Comparison of ENCODE assay signal across 1 cellular context in the genomic region with DNA sequence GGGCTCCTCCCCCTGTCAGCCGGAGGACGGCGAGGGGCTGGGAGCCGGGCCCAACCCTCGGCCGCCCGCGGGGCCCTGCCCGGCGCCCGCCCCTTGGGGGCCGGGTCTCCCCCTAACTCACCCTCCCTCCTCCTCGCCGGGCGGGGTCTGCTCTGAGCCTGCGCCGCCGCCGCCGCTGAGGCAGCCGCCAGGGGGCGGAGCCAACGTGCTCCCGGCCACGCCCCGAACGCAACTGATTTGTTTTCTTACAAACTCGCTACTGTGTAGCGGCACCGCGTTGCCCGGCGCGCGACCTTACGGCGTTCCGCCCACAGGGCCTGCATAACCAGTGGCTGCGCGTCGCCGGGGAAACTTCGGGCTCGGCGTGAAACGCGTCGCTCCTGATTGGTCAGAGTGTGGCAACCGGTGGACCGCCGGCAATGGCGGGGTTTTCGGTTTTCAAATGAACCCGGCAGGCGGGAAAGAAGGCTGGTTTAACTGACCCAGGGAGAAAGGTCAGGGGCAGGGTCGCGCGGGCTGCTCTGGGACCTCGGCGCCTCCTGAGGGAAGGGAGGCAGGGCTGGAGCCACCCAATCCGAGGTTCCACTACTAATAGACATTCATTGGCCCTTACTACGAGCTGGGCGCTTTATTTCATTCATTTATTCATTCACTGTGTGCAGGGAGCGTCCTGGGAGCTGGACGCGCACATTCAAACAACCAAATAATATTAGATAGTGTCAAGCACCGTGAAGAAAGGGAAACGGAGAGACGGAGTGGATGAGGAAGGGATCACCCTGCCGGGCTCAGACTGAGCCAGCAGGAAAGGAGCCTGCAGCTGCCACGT.
TF ChIP-seq lines count a peak whose summit lies in the region.

A gene (minus strand): TSS at position 154 of the 826 bp plus-strand sequence. CDS start 326 bp downstream, outside the sequence.

TF ChIP-seq in HEK293, 187 proteins besides CTCF, POLR2A, EP300 and RAD21 (continued from another document and continues in another):
- TF ChIP-seq, protein P1, sequence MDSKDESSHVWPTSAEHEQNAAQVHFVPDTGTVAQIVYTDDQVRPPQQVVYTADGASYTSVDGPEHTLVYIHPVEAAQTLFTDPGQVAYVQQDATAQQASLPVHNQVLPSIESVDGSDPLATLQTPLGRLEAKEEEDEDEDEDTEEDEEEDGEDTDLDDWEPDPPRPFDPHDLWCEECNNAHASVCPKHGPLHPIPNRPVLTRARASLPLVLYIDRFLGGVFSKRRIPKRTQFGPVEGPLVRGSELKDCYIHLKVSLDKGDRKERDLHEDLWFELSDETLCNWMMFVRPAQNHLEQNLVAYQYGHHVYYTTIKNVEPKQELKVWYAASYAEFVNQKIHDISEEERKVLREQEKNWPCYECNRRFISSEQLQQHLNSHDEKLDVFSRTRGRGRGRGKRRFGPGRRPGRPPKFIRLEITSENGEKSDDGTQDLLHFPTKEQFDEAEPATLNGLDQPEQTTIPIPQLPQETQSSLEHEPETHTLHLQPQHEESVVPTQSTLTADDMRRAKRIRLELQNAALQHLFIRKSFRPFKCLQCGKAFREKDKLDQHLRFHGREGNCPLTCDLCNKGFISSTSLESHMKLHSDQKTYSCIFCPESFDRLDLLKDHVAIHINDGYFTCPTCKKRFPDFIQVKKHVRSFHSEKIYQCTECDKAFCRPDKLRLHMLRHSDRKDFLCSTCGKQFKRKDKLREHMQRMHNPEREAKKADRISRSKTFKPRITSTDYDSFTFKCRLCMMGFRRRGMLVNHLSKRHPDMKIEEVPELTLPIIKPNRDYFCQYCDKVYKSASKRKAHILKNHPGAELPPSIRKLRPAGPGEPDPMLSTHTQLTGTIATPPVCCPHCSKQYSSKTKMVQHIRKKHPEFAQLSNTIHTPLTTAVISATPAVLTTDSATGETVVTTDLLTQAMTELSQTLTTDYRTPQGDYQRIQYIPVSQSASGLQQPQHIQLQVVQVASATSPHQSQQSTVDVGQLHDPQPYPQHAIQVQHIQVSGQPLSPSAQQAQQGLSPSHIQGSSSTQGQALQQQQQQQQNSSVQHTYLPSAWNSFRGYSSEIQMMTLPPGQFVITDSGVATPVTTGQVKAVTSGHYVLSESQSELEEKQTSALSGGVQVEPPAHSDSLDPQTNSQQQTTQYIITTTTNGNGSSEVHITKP (tag by site-specific recombination; IDR thresholded peaks at IDR 0.05): 0 out of 2 replicates have a peak, but pooled peaks have one; percentile 42
- TF ChIP-seq, protein P2, sequence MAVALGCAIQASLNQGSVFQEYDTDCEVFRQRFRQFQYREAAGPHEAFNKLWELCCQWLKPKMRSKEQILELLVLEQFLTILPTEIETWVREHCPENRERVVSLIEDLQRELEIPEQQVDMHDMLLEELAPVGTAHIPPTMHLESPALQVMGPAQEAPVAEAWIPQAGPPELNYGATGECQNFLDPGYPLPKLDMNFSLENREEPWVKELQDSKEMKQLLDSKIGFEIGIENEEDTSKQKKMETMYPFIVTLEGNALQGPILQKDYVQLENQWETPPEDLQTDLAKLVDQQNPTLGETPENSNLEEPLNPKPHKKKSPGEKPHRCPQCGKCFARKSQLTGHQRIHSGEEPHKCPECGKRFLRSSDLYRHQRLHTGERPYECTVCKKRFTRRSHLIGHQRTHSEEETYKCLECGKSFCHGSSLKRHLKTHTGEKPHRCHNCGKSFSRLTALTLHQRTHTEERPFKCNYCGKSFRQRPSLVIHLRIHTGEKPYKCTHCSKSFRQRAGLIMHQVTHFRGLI (tag by site-specific recombination; IDR thresholded peaks at IDR 0.05): 0 out of 2 replicates have a peak, but pooled peaks have one; percentile 14
- TF ChIP-seq ZNF621 (tag by site-specific recombination; IDR thresholded peaks at IDR 0.05) (no peak), FEZF1 (tag by site-specific recombination; IDR thresholded peaks at IDR 0.05) (no peak), ZNF223 (tag by site-specific recombination; IDR thresholded peaks at IDR 0.05) (no peak), ZSCAN23 (tag by site-specific recombination; IDR thresholded peaks at IDR 0.05) (0 out of 2 replicates have a peak, but pooled peaks have one; percentile 42), ZNF785 (tag by site-specific recombination; IDR thresholded peaks at IDR 0.05) (no peak), ZNF530 (tag by site-specific recombination; IDR thresholded peaks at IDR 0.05; ENCODE audit: low read depth) (no peak), SALL2 (tag by site-specific recombination; IDR thresholded peaks at IDR 0.05; ENCODE audit: borderline replicate concordance) (no peak), GLIS1 (tag by site-specific recombination; IDR thresholded peaks at IDR 0.05) (no peak), ZBTB21 (tag by site-specific recombination; IDR thresholded peaks at IDR 0.05) (no peak; the same call in 1 of the 2 replicates), ZNF791 (tag by site-specific recombination; IDR thresholded peaks at IDR 0.05) (no peak), ZNF561 (tag by site-specific recombination; IDR thresholded peaks at IDR 0.05; ENCODE audit: borderline replicate concordance) (0 out of 2 replicates have a peak, but pooled peaks have one; percentile 16), ZNF416 (tag by site-specific recombination; IDR thresholded peaks at IDR 0.05) (no peak), ZNF830 (tag by site-specific recombination; IDR thresholded peaks at IDR 0.05; ENCODE audit: low read depth) (no peak), PRDM1 (tag by site-specific recombination; IDR thresholded peaks at IDR 0.05) (no peak; the same call in 1 of the 2 replicates), ZNF324 (tag by site-specific recombination; IDR thresholded peaks at IDR 0.05) (peak; percentile 87), ZNF37A (tag by site-specific recombination; IDR thresholded peaks at IDR 0.05) (no peak), ZNF707 (tag by site-specific recombination; IDR thresholded peaks at IDR 0.05) (no peak), ZNF302 (tag by site-specific recombination; IDR thresholded peaks at IDR 0.05; ENCODE audit: low read depth) (no peak), ZNF311 (tag by site-specific recombination; IDR thresholded peaks at IDR 0.05; ENCODE audit: borderline replicate concordance) (no peak), REPIN1 (tag by site-specific recombination; IDR thresholded peaks at IDR 0.05; ENCODE audit: low read depth) (no peak), ZNF24 (tag by site-specific recombination; IDR thresholded peaks at IDR 0.05) (peak; percentile 99), ZNF221 (tag by site-specific recombination; IDR thresholded peaks at IDR 0.05; ENCODE audit: borderline replicate concordance) (no peak), GLI4 (tag by site-specific recombination; IDR thresholded peaks at IDR 0.05) (peak; percentile 70; the same call in 1 of the 2 replicates), ZNF596 (tag by site-specific recombination; IDR thresholded peaks at IDR 0.05) (no peak), ZNF48 (tag by site-specific recombination; IDR thresholded peaks at IDR 0.05) (no peak), TCF7L2 (IDR thresholded peaks at IDR 0.05; ENCODE audit: borderline replicate concordance, low read depth, low read length) (no peak), ZXDB (tag by site-specific recombination; IDR thresholded peaks at IDR 0.05) (peak; percentile 74; the same call in 1 of the 2 replicates), ZNF600 (tag by site-specific recombination; IDR thresholded peaks at IDR 0.05) (no peak; the same call in 1 of the 2 replicates), ZNF510 (tag by site-specific recombination; IDR thresholded peaks at IDR 0.05; ENCODE audit: insufficient replicate concordance) (no peak), SCRT1 (tag by site-specific recombination; IDR thresholded peaks at IDR 0.05; ENCODE audit: borderline replicate concordance) (peak; percentile 57; the same call in 1 of the 2 replicates), ZNF768 (tag by site-specific recombination; IDR thresholded peaks at IDR 0.05) (no peak)
- TF ChIP-seq, protein P3, sequence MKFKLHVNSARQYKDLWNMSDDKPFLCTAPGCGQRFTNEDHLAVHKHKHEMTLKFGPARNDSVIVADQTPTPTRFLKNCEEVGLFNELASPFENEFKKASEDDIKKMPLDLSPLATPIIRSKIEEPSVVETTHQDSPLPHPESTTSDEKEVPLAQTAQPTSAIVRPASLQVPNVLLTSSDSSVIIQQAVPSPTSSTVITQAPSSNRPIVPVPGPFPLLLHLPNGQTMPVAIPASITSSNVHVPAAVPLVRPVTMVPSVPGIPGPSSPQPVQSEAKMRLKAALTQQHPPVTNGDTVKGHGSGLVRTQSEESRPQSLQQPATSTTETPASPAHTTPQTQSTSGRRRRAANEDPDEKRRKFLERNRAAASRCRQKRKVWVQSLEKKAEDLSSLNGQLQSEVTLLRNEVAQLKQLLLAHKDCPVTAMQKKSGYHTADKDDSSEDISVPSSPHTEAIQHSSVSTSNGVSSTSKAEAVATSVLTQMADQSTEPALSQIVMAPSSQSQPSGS (tag by site-specific recombination; IDR thresholded peaks at IDR 0.05; ENCODE audit: low read depth): no peak
- TF ChIP-seq, protein P4, sequence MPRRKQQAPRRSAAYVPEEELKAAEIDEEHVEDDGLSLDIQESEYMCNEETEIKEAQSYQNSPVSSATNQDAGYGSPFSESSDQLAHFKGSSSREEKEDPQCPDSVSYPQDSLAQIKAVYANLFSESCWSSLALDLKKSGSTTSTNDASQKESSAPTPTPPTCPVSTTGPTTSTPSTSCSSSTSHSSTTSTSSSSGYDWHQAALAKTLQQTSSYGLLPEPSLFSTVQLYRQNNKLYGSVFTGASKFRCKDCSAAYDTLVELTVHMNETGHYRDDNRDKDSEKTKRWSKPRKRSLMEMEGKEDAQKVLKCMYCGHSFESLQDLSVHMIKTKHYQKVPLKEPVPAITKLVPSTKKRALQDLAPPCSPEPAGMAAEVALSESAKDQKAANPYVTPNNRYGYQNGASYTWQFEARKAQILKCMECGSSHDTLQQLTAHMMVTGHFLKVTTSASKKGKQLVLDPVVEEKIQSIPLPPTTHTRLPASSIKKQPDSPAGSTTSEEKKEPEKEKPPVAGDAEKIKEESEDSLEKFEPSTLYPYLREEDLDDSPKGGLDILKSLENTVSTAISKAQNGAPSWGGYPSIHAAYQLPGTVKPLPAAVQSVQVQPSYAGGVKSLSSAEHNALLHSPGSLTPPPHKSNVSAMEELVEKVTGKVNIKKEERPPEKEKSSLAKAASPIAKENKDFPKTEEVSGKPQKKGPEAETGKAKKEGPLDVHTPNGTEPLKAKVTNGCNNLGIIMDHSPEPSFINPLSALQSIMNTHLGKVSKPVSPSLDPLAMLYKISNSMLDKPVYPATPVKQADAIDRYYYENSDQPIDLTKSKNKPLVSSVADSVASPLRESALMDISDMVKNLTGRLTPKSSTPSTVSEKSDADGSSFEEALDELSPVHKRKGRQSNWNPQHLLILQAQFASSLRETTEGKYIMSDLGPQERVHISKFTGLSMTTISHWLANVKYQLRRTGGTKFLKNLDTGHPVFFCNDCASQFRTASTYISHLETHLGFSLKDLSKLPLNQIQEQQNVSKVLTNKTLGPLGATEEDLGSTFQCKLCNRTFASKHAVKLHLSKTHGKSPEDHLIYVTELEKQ (tag by site-specific recombination; IDR thresholded peaks at IDR 0.05; ENCODE audit: borderline replicate concordance): no peak
- TF ChIP-seq, protein P5, sequence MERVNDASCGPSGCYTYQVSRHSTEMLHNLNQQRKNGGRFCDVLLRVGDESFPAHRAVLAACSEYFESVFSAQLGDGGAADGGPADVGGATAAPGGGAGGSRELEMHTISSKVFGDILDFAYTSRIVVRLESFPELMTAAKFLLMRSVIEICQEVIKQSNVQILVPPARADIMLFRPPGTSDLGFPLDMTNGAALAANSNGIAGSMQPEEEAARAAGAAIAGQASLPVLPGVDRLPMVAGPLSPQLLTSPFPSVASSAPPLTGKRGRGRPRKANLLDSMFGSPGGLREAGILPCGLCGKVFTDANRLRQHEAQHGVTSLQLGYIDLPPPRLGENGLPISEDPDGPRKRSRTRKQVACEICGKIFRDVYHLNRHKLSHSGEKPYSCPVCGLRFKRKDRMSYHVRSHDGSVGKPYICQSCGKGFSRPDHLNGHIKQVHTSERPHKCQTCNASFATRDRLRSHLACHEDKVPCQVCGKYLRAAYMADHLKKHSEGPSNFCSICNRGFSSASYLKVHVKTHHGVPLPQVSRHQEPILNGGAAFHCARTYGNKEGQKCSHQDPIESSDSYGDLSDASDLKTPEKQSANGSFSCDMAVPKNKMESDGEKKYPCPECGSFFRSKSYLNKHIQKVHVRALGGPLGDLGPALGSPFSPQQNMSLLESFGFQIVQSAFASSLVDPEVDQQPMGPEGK (tag by site-specific recombination; IDR thresholded peaks at IDR 0.05): 0 out of 2 replicates have a peak, but pooled peaks have one; percentile 40
- TF ChIP-seq, protein P6, sequence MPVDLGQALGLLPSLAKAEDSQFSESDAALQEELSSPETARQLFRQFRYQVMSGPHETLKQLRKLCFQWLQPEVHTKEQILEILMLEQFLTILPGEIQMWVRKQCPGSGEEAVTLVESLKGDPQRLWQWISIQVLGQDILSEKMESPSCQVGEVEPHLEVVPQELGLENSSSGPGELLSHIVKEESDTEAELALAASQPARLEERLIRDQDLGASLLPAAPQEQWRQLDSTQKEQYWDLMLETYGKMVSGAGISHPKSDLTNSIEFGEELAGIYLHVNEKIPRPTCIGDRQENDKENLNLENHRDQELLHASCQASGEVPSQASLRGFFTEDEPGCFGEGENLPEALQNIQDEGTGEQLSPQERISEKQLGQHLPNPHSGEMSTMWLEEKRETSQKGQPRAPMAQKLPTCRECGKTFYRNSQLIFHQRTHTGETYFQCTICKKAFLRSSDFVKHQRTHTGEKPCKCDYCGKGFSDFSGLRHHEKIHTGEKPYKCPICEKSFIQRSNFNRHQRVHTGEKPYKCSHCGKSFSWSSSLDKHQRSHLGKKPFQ (tag by site-specific recombination; IDR thresholded peaks at IDR 0.05): no peak
- TF ChIP-seq, protein P7, sequence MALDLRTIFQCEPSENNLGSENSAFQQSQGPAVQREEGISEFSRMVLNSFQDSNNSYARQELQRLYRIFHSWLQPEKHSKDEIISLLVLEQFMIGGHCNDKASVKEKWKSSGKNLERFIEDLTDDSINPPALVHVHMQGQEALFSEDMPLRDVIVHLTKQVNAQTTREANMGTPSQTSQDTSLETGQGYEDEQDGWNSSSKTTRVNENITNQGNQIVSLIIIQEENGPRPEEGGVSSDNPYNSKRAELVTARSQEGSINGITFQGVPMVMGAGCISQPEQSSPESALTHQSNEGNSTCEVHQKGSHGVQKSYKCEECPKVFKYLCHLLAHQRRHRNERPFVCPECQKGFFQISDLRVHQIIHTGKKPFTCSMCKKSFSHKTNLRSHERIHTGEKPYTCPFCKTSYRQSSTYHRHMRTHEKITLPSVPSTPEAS (tag by site-specific recombination; IDR thresholded peaks at IDR 0.05): no peak
- TF ChIP-seq, protein P8, sequence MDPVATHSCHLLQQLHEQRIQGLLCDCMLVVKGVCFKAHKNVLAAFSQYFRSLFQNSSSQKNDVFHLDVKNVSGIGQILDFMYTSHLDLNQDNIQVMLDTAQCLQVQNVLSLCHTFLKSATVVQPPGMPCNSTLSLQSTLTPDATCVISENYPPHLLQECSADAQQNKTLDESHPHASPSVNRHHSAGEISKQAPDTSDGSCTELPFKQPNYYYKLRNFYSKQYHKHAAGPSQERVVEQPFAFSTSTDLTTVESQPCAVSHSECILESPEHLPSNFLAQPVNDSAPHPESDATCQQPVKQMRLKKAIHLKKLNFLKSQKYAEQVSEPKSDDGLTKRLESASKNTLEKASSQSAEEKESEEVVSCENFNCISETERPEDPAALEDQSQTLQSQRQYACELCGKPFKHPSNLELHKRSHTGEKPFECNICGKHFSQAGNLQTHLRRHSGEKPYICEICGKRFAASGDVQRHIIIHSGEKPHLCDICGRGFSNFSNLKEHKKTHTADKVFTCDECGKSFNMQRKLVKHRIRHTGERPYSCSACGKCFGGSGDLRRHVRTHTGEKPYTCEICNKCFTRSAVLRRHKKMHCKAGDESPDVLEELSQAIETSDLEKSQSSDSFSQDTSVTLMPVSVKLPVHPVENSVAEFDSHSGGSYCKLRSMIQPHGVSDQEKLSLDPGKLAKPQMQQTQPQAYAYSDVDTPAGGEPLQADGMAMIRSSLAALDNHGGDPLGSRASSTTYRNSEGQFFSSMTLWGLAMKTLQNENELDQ (tag by site-specific recombination; IDR thresholded peaks at IDR 0.05; ENCODE audit: low read depth): no peak
